1 cellular context compared by ENCODE assay signal in genomic region chr11:64583296-64584262, GRCh38.
TF ChIP-seq lines count a peak whose summit lies in the region.

No MANE protein-coding gene starts in this region.

TF ChIP-seq in GM23338, 12 proteins besides CTCF, POLR2A, EP300 and RAD21:
- TF ChIP-seq, protein P1, sequence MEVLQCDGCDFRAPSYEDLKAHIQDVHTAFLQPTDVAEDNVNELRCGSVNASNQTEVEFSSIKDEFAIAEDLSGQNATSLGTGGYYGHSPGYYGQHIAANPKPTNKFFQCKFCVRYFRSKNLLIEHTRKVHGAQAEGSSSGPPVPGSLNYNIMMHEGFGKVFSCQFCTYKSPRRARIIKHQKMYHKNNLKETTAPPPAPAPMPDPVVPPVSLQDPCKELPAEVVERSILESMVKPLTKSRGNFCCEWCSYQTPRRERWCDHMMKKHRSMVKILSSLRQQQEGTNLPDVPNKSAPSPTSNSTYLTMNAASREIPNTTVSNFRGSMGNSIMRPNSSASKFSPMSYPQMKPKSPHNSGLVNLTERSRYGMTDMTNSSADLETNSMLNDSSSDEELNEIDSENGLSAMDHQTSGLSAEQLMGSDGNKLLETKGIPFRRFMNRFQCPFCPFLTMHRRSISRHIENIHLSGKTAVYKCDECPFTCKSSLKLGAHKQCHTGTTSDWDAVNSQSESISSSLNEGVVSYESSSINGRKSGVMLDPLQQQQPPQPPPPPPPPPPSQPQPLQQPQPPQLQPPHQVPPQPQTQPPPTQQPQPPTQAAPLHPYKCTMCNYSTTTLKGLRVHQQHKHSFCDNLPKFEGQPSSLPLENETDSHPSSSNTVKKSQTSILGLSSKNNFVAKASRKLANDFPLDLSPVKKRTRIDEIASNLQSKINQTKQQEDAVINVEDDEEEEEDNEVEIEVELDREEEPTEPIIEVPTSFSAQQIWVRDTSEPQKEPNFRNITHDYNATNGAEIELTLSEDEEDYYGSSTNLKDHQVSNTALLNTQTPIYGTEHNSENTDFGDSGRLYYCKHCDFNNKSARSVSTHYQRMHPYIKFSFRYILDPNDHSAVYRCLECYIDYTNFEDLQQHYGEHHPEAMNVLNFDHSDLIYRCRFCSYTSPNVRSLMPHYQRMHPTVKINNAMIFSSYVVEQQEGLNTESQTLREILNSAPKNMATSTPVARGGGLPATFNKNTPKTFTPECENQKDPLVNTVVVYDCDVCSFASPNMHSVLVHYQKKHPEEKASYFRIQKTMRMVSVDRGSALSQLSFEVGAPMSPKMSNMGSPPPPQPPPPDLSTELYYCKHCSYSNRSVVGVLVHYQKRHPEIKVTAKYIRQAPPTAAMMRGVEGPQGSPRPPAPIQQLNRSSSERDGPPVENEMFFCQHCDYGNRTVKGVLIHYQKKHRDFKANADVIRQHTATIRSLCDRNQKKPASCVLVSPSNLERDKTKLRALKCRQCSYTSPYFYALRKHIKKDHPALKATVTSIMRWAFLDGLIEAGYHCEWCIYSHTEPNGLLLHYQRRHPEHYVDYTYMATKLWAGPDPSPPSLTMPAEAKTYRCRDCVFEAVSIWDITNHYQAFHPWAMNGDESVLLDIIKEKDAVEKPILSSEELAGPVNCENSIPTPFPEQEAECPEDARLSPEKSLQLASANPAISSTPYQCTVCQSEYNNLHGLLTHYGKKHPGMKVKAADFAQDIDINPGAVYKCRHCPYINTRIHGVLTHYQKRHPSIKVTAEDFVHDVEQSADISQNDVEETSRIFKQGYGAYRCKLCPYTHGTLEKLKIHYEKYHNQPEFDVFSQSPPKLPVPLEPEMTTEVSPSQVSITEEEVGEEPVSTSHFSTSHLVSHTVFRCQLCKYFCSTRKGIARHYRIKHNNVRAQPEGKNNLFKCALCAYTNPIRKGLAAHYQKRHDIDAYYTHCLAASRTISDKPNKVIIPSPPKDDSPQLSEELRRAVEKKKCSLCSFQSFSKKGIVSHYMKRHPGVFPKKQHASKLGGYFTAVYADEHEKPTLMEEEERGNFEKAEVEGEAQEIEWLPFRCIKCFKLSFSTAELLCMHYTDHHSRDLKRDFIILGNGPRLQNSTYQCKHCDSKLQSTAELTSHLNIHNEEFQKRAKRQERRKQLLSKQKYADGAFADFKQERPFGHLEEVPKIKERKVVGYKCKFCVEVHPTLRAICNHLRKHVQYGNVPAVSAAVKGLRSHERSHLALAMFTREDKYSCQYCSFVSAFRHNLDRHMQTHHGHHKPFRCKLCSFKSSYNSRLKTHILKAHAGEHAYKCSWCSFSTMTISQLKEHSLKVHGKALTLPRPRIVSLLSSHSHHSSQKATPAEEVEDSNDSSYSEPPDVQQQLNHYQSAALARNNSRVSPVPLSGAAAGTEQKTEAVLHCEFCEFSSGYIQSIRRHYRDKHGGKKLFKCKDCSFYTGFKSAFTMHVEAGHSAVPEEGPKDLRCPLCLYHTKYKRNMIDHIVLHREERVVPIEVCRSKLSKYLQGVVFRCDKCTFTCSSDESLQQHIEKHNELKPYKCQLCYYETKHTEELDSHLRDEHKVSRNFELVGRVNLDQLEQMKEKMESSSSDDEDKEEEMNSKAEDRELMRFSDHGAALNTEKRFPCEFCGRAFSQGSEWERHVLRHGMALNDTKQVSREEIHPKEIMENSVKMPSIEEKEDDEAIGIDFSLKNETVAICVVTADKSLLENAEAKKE (CRISPR knock-in tag; IDR thresholded peaks at IDR 0.05), result no peak
- no peak for TF ChIP-seq POLR2AphosphoS5 (IDR thresholded peaks at IDR 0.05; ENCODE audit: low read depth)
- TF ChIP-seq CREB1 (CRISPR knock-in tag; IDR thresholded peaks at IDR 0.05; ENCODE audit: low read depth), result no peak
- no peak for TF ChIP-seq EZH2 (IDR thresholded peaks at IDR 0.05; ENCODE audit: low read depth, unreplicated experiment)
- TF ChIP-seq ZNF114 (CRISPR knock-in tag; IDR thresholded peaks at IDR 0.05), result no peak
- no peak for TF ChIP-seq EZH2phosphoT487 (IDR thresholded peaks at IDR 0.05; ENCODE audit: unreplicated experiment)
- TF ChIP-seq NANOG (IDR thresholded peaks at IDR 0.05; ENCODE audit: borderline replicate concordance), result no peak
- TF ChIP-seq STAT1 (IDR thresholded peaks at IDR 0.05; ENCODE audit: unreplicated experiment), result no peak
- no peak for TF ChIP-seq ZNF331 (CRISPR knock-in tag; IDR thresholded peaks at IDR 0.05; ENCODE audit: low read depth)
- TF ChIP-seq, protein P2, sequence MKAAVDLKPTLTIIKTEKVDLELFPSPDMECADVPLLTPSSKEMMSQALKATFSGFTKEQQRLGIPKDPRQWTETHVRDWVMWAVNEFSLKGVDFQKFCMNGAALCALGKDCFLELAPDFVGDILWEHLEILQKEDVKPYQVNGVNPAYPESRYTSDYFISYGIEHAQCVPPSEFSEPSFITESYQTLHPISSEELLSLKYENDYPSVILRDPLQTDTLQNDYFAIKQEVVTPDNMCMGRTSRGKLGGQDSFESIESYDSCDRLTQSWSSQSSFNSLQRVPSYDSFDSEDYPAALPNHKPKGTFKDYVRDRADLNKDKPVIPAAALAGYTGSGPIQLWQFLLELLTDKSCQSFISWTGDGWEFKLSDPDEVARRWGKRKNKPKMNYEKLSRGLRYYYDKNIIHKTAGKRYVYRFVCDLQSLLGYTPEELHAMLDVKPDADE (IDR thresholded peaks at IDR 0.05), result no peak
- TF ChIP-seq REST (IDR thresholded peaks at IDR 0.05; ENCODE audit: unreplicated experiment), result no peak
- no peak for TF ChIP-seq JUNB (IDR thresholded peaks at IDR 0.05; ENCODE audit: unreplicated experiment)
TF ChIP-seq in GM23338: peak in this region for 0.
